Comparison of ENCODE assay signal across 8 cellular contexts in the genomic region with DNA sequence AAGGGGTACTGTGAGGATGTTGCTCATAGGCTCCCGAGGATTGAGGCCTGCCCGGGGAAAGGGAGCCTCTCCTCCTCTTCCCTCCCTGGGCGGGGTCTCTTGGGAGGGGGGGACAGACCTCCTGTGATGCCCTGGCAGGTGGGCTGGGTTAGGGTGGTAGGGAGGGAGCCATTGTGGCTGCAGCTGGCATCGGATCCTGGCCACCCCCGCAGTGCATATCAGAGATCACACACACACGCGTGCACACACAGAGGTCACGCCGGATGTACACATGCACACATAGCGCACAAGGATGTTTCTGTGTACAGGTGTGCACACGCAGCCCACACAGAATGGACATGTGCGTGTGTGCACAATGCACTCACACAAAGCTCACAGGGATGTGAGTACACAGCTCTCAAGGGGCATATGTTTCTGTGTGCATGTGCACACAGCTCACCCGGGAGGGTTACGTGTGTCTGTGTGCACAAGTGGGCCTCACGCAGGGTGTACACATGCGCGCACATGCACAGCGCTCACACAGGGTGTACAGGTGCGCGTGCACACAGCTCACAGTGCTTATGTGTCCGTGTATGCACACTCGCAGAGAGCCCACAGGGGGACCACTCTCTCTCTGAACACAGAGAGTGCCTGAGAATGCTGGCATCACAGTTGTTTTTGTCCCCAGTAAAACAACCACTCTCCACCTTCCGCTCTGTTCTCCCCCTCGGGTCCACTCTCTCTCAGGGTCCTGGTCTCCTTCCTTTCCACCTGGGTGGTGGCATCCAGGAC. TPM values are rescaled to one million over a fixed set of nuclear protein-coding genes. Genes with fewer than 3 reads are reported as not detected.
DNase-seq lines count a peak whose midpoint lies in the region; ATAC-seq and TF ChIP-seq lines count a peak whose summit lies in the region.

No MANE protein-coding gene starts in this region.

- H3K27ac ChIP-seq in PC-9, result no peak overlapping the region

- ATAC-seq in stimulated activated naive B cell treated with anti-CD40 and anti-IgM and Interleukin-4, amounts not matched to agents 10 μg/mL and 1 μg/mL and 100 μg/mL, for 72 hours (replicated peaks), result peak; percentile 31 to 33
- no peak for ATAC-seq in GM19395 (IDR thresholded peaks at IDR 0.05; ENCODE audit: unreplicated experiment)

- H3K79me2 ChIP-seq in PC-9 (ENCODE audit: low read depth), result no peaks in the 10 kb centered on the region

- peaks cover 20 to 42% of the 10 kb centered on the region in 2 donors for H3K27me3 Mint-ChIP-seq in stimulated activated naive B cell treated with anti-CD40 and anti-IgM and Interleukin-4, amounts not matched to agents 10 μg/mL and 1 μg/mL and 100 μg/mL, for 72 hours

- peak overlapping the region; percentile 90; the same call in 1 of the 2 replicates for H2AFZ ChIP-seq in PC-9

- H3K27ac Mint-ChIP-seq in stimulated activated naive B cell treated with anti-CD40 and anti-IgM and Interleukin-4, amounts not matched to agents 10 μg/mL and 1 μg/mL and 100 μg/mL, for 72 hours, result no peak overlapping the region

- peak overlapping the region; percentile 80 to 85 for H3K4me3 Mint-ChIP-seq in stimulated activated naive B cell treated with anti-CD40 and anti-IgM and Interleukin-4, amounts not matched to agents 10 μg/mL and 1 μg/mL and 100 μg/mL, for 72 hours

- no TSS peak for BruUV-seq in PC-9 (replicated peaks; lab: Mats Ljungman, UMichigan)

- no peaks in the 10 kb centered on the region for H3K27me3 ChIP-seq in PC-9 (ENCODE audit: insufficient read depth, low read depth)

- H3K36me3 Mint-ChIP-seq in stimulated activated naive B cell treated with anti-CD40 and anti-IgM and Interleukin-4, amounts not matched to agents 10 μg/mL and 1 μg/mL and 100 μg/mL, for 72 hours, result peaks cover 3 to 7% of the 10 kb centered on the region in 2 donors

- CTCF ChIA-PET in PC-9 (lab: Charles Lee), result interaction anchor here (0.9 to 1.0 kb wide), 2 partner anchors 56 to 171 kb away, joined by 3 to 6 read pairs; a partner anchor contains a TSS

- no peak for TF ChIP-seq CTCF in PC-9 (conservative IDR thresholded peaks at IDR 0.05)
- TF ChIP-seq CTCF in fibroblast of the aortic adventitia (IDR thresholded peaks at IDR 0.05; ENCODE audit: insufficient read depth, low read length), result no peak

- H4K20me1 ChIP-seq in PC-9 (ENCODE audit: insufficient read depth), result no peaks in the 10 kb centered on the region; the same call in 1 of the 2 replicates

- no peaks in the 10 kb centered on the region for H3K9me2 ChIP-seq in PC-9 (ENCODE audit: insufficient read depth)

- peak; percentile 57 for DNase-seq in NCI-H2227 (lab: John Stamatoyannopoulos, UW; ENCODE audit: unreplicated experiment)
- no peak for DNase-seq in NCI-H2227 treated with DMSO at 0.1 percent for 48 hours (lab: John Stamatoyannopoulos, UW)
- no peak for DNase-seq in PC-9
- DNase-seq in fibroblast of the aortic adventitia (ENCODE audit: low read depth), result no peak
- no peak for DNase-seq in stimulated activated naive B cell treated with anti-CD40 and anti-IgM and Interleukin-4, amounts not matched to agents 10 μg/mL and 1 μg/mL and 100 μg/mL, for 72 hours
- no peak for DNase-seq in NCI-H446 (lab: John Stamatoyannopoulos, UW)
- no peak for DNase-seq in NCI-H2196 treated with DMSO at 0.1 percent for 48 hours (lab: John Stamatoyannopoulos, UW; ENCODE audit: unreplicated experiment)

- H3K4me1 ChIP-seq in PC-9 (replicated peaks; ENCODE audit: insufficient read depth), result peaks cover 8% of the 10 kb centered on the region

- peak overlapping the region; percentile 90 for H3K4me2 ChIP-seq in PC-9

- H3K9me3 ChIP-seq in PC-9 (ENCODE audit: insufficient read depth, low read depth), result no peaks in the 10 kb centered on the region

- POLR2A ChIA-PET in PC-9 (lab: Charles Lee; ENCODE audit: unreplicated experiment), result interaction anchor here (0.7 kb wide), 1 partner anchor 125 kb away, joined by 3 read pairs; no protein-coding TSS in a partner anchor

- intact Hi-C loops in PC-9 (cut with micrococcal nuclease; ENCODE audit: unreplicated experiment), result loop anchor here (2.0 kb wide), 1 partner anchor 171 kb away; no protein-coding TSS in a partner anchor

- peaks cover 14% of the 10 kb centered on the region; the same call in 1 of the 2 replicates for H3F3A ChIP-seq in PC-9 (ENCODE audit: insufficient read depth, low read depth)

- no peaks in the 10 kb centered on the region for H3K36me3 ChIP-seq in PC-9 (ENCODE audit: low read depth)

- H3K4me3 ChIP-seq in PC-9 (peak overlapping the region; percentile 69; the same call in 1 of the 2 replicates), fibroblast of the aortic adventitia (ENCODE audit: low read depth, low read length) (peak overlapping the region; percentile 64)

- H3K9me3 Mint-ChIP-seq in stimulated activated naive B cell treated with anti-CD40 and anti-IgM and Interleukin-4, amounts not matched to agents 10 μg/mL and 1 μg/mL and 100 μg/mL, for 72 hours, result no peaks in the 10 kb centered on the region

- H3K4me1 Mint-ChIP-seq in stimulated activated naive B cell treated with anti-CD40 and anti-IgM and Interleukin-4, amounts not matched to agents 10 μg/mL and 1 μg/mL and 100 μg/mL, for 72 hours, result peaks cover 17 to 48% of the 10 kb centered on the region in 2 donors

RNA-seq across cellular contexts. Expression of a gene that starts 2.4 kb away (rescaled TPM):
- total RNA-seq in PC-9 (2021), result not detected in 2 replicates
- total RNA-seq in fibroblast of the aortic adventitia (ENCODE audit: low replicate concordance), result 5.9 TPM in 1 of 2 replicates, not detected in the other

RNA-seq across cellular contexts. Expression of a gene that starts 53.1 kb away (rescaled TPM):
- total RNA-seq in PC-9 (2021) (21.5 and 21.8 TPM in 2 replicates), fibroblast of the aortic adventitia (ENCODE audit: low replicate concordance) (16.0 and 25.2 TPM in 2 replicates)

RNA-seq across cellular contexts. Expression of a gene that starts 55.6 kb away (rescaled TPM):
- total RNA-seq in PC-9 (2021) (156 and 235 TPM in 2 replicates), fibroblast of the aortic adventitia (ENCODE audit: low replicate concordance) (25.3 and 145 TPM in 2 replicates)
